ENCODE assay signal across 22 cellular contexts in the genomic region with DNA sequence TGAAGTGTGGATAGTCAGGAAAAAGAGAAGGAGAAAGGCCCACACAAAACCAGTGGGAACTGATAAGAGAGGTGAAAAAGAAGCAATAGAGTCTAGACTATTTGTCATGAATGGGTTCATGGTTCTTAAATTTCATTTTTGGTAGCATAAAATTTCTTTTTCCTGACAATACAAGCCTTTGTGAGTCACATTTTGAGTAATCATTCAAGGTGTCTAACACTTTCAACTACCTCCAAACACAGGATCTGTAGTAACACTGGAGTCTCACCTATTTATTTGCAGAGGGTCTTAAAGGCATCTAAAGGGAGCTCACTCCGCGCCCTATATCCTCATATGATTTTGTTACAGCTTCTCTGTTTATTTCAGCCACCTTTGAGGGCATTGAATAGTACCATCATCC.
DNase-seq lines count a peak whose midpoint lies in the region; ATAC-seq and TF ChIP-seq lines count a peak whose summit lies in the region.
"Had no signal": no experiment of that assay in that cellular context is flagged by ENCODE, and none has a peak within 500 bp of the region (broad histone marks: within the 10 kb centered on the region; RNA-seq: fewer than 3 reads in every experiment).

No MANE protein-coding gene starts in this region.

- peak overlapping the region; percentile 53 for H2AFZ ChIP-seq in IMR-90 (replicated peaks; ENCODE audit: low read length, poor library complexity)
- H2AFZ ChIP-seq: GM23338 had no signal

- H3K4me3 Mint-ChIP-seq in activated CD4-positive, alpha-beta T cell treated with anti-CD3 and anti-CD28 coated beads for 36 hours = no peak overlapping the region
- H3K4me3 Mint-ChIP-seq in activated T-helper 17 cell treated with anti-CD3 and anti-CD28 coated beads, Interleukin-2, amount 50 U/mL, for 72 hours = no peak overlapping the region
- H3K4me3 Mint-ChIP-seq: B cell; CD4-positive, CD25-positive, alpha-beta regulatory T cell; CD8-positive, alpha-beta T cell; GM23338; H9 had no signal

- H3K36me3 ChIP-seq in IMR-90 (ENCODE audit: control insufficient read depth, insufficient read depth, low read length) = no peaks in the 10 kb centered on the region
- H3K36me3 ChIP-seq: BLaER1 had no signal

- peak; percentile 30 for ATAC-seq in activated CD4-positive, alpha-beta T cell treated with anti-CD3 and anti-CD28 coated beads for 36 hours
- no peak for ATAC-seq in IMR-90 (ENCODE audit: low read depth)
- ATAC-seq in activated T-helper 17 cell treated with anti-CD3 and anti-CD28 coated beads, Interleukin-2, amount 50 U/mL, for 72 hours (replicated peaks) = no peak
- ATAC-seq: CD8-positive, alpha-beta T cell; GM12878; GM23338; HCT116 had no signal

- H3K27me3 Mint-ChIP-seq in activated CD4-positive, alpha-beta T cell treated with anti-CD3 and anti-CD28 coated beads for 36 hours = peaks cover 2% of the 10 kb centered on the region
- H3K27me3 Mint-ChIP-seq in activated T-helper 17 cell treated with anti-CD3 and anti-CD28 coated beads, Interleukin-2, amount 50 U/mL, for 72 hours = peaks cover 12% of the 10 kb centered on the region

- BruUV-seq in IMR-90 (replicated peaks; lab: Mats Ljungman, UMichigan) = no TSS peak

- in situ Hi-C loops in IMR-90 (cut with MboI; ENCODE audit: low sequenced_read_pairs) = no loop called here

- peak overlapping the region; percentile 17; the same call in 1 of the 2 replicates for H3K4me2 ChIP-seq in IMR-90 (ENCODE audit: low read depth, low read length)
- H3K4me2 ChIP-seq: BLaER1, GM23338 had no signal

- no peaks in the 10 kb centered on the region for H3K27me3 ChIP-seq in IMR-90 (ENCODE audit: control insufficient read depth, insufficient read depth, low read length)
- H3K27me3 ChIP-seq: BLaER1 had no signal

- dilution Hi-C loops in IMR-90 (cut with HindIII; ENCODE audit: low sequenced_read_pairs, unreplicated experiment) = no loop called here

- H3K4me1 Mint-ChIP-seq in activated CD4-positive, alpha-beta T cell treated with anti-CD3 and anti-CD28 coated beads for 36 hours = peaks cover 9% of the 10 kb centered on the region
- peaks cover 4% of the 10 kb centered on the region for H3K4me1 Mint-ChIP-seq in activated T-helper 17 cell treated with anti-CD3 and anti-CD28 coated beads, Interleukin-2, amount 50 U/mL, for 72 hours
- H3K4me1 Mint-ChIP-seq: B cell; CD4-positive, CD25-positive, alpha-beta regulatory T cell; GM23338 had no signal

- no peak overlapping the region for H3K56ac ChIP-seq in IMR-90 (ENCODE audit: extremely low read depth, insufficient read depth, low read length)

- H2BK5ac ChIP-seq in IMR-90 (ENCODE audit: low read depth, low read length, poor library complexity, severe bottlenecking) = peak overlapping the region; percentile 33

- no peak for TF ChIP-seq CTCF in IMR-90 (conservative IDR thresholded peaks at IDR 0.05; ENCODE audit: low read depth, low read length)
- no peak for TF ChIP-seq CTCF in epithelial cell of esophagus (IDR thresholded peaks at IDR 0.05; ENCODE audit: insufficient read depth, low read depth, low read length, missing control alignments)

- peak overlapping the region; percentile 61; the same call in 1 of the 2 replicates for H4K5ac ChIP-seq in IMR-90 (ENCODE audit: low read depth, low read length)

- no peak overlapping the region for H3K27ac Mint-ChIP-seq in activated CD4-positive, alpha-beta T cell treated with anti-CD3 and anti-CD28 coated beads for 36 hours
- H3K27ac Mint-ChIP-seq in activated T-helper 17 cell treated with anti-CD3 and anti-CD28 coated beads, Interleukin-2, amount 50 U/mL, for 72 hours = peak overlapping the region; percentile 56
- H3K27ac Mint-ChIP-seq: B cell; CD4-positive, CD25-positive, alpha-beta regulatory T cell; CD8-positive, alpha-beta T cell; GM23338; H9 had no signal

- H4K91ac ChIP-seq in IMR-90 (ENCODE audit: insufficient read depth, low read depth, low read length) = peak overlapping the region; percentile 74

- no peak for TF ChIP-seq POLR2A in IMR-90 (IDR thresholded peaks at IDR 0.05; ENCODE audit: low read depth, low read length)

- H3K18ac ChIP-seq in IMR-90 (ENCODE audit: low read depth, low read length) = peak overlapping the region; percentile 80

- intact Hi-C loops in activated CD4-positive, alpha-beta T cell treated with anti-CD3 and anti-CD28 coated beads for 36 hours (cut with DNase I, micrococcal nuclease) = no loop called here
- intact Hi-C loops in IMR-90 (cut with micrococcal nuclease) = no loop called here

- no peaks in the 10 kb centered on the region for H3K36me3 Mint-ChIP-seq in activated CD4-positive, alpha-beta T cell treated with anti-CD3 and anti-CD28 coated beads for 36 hours (ENCODE audit: low read depth)
- H3K36me3 Mint-ChIP-seq in activated T-helper 17 cell treated with anti-CD3 and anti-CD28 coated beads, Interleukin-2, amount 50 U/mL, for 72 hours (ENCODE audit: low read depth) = no peaks in the 10 kb centered on the region
- H3K36me3 Mint-ChIP-seq: CD4-positive, CD25-positive, alpha-beta regulatory T cell; CD8-positive, alpha-beta T cell had no signal

- H3K9ac ChIP-seq in IMR-90 (ENCODE audit: low read depth, low read length) = no peak overlapping the region
- H3K9ac ChIP-seq: BLaER1 had no signal

- H2AK5ac ChIP-seq in IMR-90 (ENCODE audit: low read depth, low read length) = peak overlapping the region; percentile 62; the same call in 1 of the 2 replicates

- H4K20me1 ChIP-seq in IMR-90 (ENCODE audit: insufficient read depth, low read length) = no peaks in the 10 kb centered on the region
- H4K20me1 ChIP-seq: BLaER1 had no signal

- POLR2A ChIA-PET in activated CD4-positive, alpha-beta T cell treated with anti-CD3 and anti-CD28 coated beads for 36 hours (lab: Charles Lee) = no interaction called here
- POLR2A ChIA-PET in IMR-90 (lab: Charles Lee; ENCODE audit: unreplicated experiment) = no interaction called here

- H3K14ac ChIP-seq in IMR-90 (replicated peaks; ENCODE audit: low read depth, low read length) = peak overlapping the region; percentile 55

- no peak overlapping the region for H3K27ac ChIP-seq in IMR-90 (ENCODE audit: insufficient read depth, low read length)
- H3K27ac ChIP-seq: 22Rv1, BLaER1, C4-2B had no signal

- H3K9me3 ChIP-seq in IMR-90 (ENCODE audit: control insufficient read depth, insufficient read depth, low read length) = no peaks in the 10 kb centered on the region
- H3K9me3 ChIP-seq: Caco-2 had no signal

- H2BK15ac ChIP-seq in IMR-90 (ENCODE audit: low read depth, low read length) = peak overlapping the region; percentile 80; the same call in 2 of the 3 replicates

- CTCF ChIA-PET in activated CD4-positive, alpha-beta T cell treated with anti-CD3 and anti-CD28 coated beads for 36 hours (lab: Charles Lee) = no interaction called here
- CTCF ChIA-PET in IMR-90 (lab: Yijun Ruan, JAX) = interaction anchor here (1.0 kb wide), 1 partner anchor 23 kb away, joined by 3 read pairs; no protein-coding TSS in a partner anchor

- TF ChIP-seq RAD21 in IMR-90 (IDR thresholded peaks at IDR 0.05; ENCODE audit: low read length) = no peak

- H2AK9ac ChIP-seq in IMR-90 (replicated peaks; ENCODE audit: low read depth, low read length, poor library complexity) = no peak overlapping the region

- H2BK120ac ChIP-seq in IMR-90 (ENCODE audit: low read depth, low read length) = peak overlapping the region; percentile 84

- H2BK20ac ChIP-seq in IMR-90 (ENCODE audit: low read depth, low read length) = peak overlapping the region; percentile 82; the same call in 1 of the 2 replicates

- peak overlapping the region in 1 of 2 experiments; percentile 22; a peak in 2 of 4 replicates for H4K8ac ChIP-seq in IMR-90 (ENCODE audit: low read depth in 2 of 2, low read length in 2 of 2)

- peak overlapping the region; percentile 63; the same call in 1 of the 2 replicates for H3K23ac ChIP-seq in IMR-90 (ENCODE audit: low read depth, low read length)

- no peaks in the 10 kb centered on the region for H3K9me3 Mint-ChIP-seq in activated CD4-positive, alpha-beta T cell treated with anti-CD3 and anti-CD28 coated beads for 36 hours (ENCODE audit: low read depth)
- H3K9me3 Mint-ChIP-seq in activated T-helper 17 cell treated with anti-CD3 and anti-CD28 coated beads, Interleukin-2, amount 50 U/mL, for 72 hours = no peaks in the 10 kb centered on the region
- H3K9me3 Mint-ChIP-seq: CD8-positive, alpha-beta T cell; H9 had no signal

- H3K9me1 ChIP-seq in IMR-90 (ENCODE audit: insufficient read depth, low read length) = peaks cover 4% of the 10 kb centered on the region; the same call in 1 of the 2 replicates

- H3K79me1 ChIP-seq in IMR-90 (ENCODE audit: low read depth in 1 of 2, low read length in 2 of 2) = peaks cover 0 to 15% of the 10 kb centered on the region in 2 experiments; a peak in 3 of 4 replicates

- no peak for DNase-seq in activated CD4-positive, alpha-beta T cell treated with anti-CD3 and anti-CD28 coated beads for 36 hours
- no peak for DNase-seq in activated CD4-positive, alpha-beta T cell treated with anti-CD3 and anti-CD28 coated beads for 4 hours
- DNase-seq in IMR-90 = no peak
- DNase-seq in epithelial cell of esophagus (ENCODE audit: low read depth) = peak; percentile 16
- no peak for DNase-seq in epidermal melanocyte (ENCODE audit: insufficient read length, low spot score)
- DNase-seq in stimulated activated CD4-positive, alpha-beta T cell treated with anti-CD3 and anti-CD28 coated beads, Interleukin-1b, Interleukin-23, amount 100 ng/mL, for 48 hours = no peak
- no peak for DNase-seq in NK-92 treated with Interleukin-12 subunit alpha and Interleukin-12 subunit beta, amount 100 ng/mL, for 24 hours (lab: John Stamatoyannopoulos, UW)
- DNase-seq: Caco-2; CD4-positive, CD25-positive, alpha-beta regulatory T cell; CD8-positive, alpha-beta T cell; DMS79; EL; GDM1; H9 had no signal

- peak overlapping the region; percentile 86; the same call in 1 of the 2 replicates for H3K4ac ChIP-seq in IMR-90 (ENCODE audit: low read depth, low read length)

- H3K4me3 ChIP-seq in IMR-90 (ENCODE audit: insufficient read depth, low read depth, low read length) (no peak overlapping the region), epithelial cell of esophagus (ENCODE audit: low read length) (no peak overlapping the region)
- H3K4me3 ChIP-seq: BLaER1, GM12878, GM23338 had no signal

- peaks cover 17% of the 10 kb centered on the region for H3K4me1 ChIP-seq in IMR-90 (ENCODE audit: control insufficient read depth, insufficient read depth, low read length)
- H3K4me1 ChIP-seq: BLaER1, Caco-2 had no signal

- WGBS in IMR-90 (ENCODE audit: extremely low coverage in 2 of 2, insufficient read length in 1 of 2), 2 experiments = no CpG with 5 or more reads among the region's 2 CpGs

TF ChIP-seq in IMR-90, 13 proteins besides CTCF, POLR2A, EP300 and RAD21:
- TF ChIP-seq BHLHE40 (IDR thresholded peaks at IDR 0.05; ENCODE audit: low read depth, low read length) (no peak), FOS (IDR thresholded peaks at IDR 0.05; ENCODE audit: low read depth, low read length) (no peak)
